Comparison of ENCODE assay signal across 31 cellular contexts in genomic region chr10:117218654-117219053, GRCh38. TPM values are rescaled to one million over a fixed set of nuclear protein-coding genes. Genes with fewer than 3 reads are reported as not detected.
DNase-seq lines count a peak whose midpoint lies in the region; ATAC-seq and TF ChIP-seq lines count a peak whose summit lies in the region.
"Had no signal": no experiment of that assay in that cellular context is flagged by ENCODE, and none has a peak within 500 bp of the region (broad histone marks: within the 10 kb centered on the region; RNA-seq: fewer than 3 reads in every experiment).

No MANE protein-coding gene starts in this region.

- intact Hi-C loops in CD14-positive monocyte (cut with micrococcal nuclease) = loop anchor here (5.0 kb wide), 2 partner anchors 104 to 1024 kb away; no protein-coding TSS in a partner anchor

- ATAC-seq in GM21717 (IDR thresholded peaks at IDR 0.05; ENCODE audit: unreplicated experiment) (no peak), GM21423 (IDR thresholded peaks at IDR 0.05; ENCODE audit: unreplicated experiment) (no peak)
- ATAC-seq: activated naive CD8-positive, alpha-beta T cell treated with anti-CD3 and anti-CD28 coated beads, Interleukin-2, amount 50 U/mL, for 24 hours; left lobe of liver; T-cell had no signal

- H2BK5ac ChIP-seq in H9 (ENCODE audit: insufficient read length, low read length) = no peak overlapping the region

- H3K4ac ChIP-seq in H9 (ENCODE audit: low read depth, low read length) = no peak overlapping the region

- H3K56ac ChIP-seq in H9 (ENCODE audit: insufficient read length, low read depth, low read length) = no peak overlapping the region

- no peak overlapping the region for H3K14ac ChIP-seq in H9 (ENCODE audit: insufficient read depth, low read length)

- H3K27me3 Mint-ChIP-seq in H9 (ENCODE audit: low read depth) (peaks cover 63% of the 10 kb centered on the region), CD14-positive monocyte (ENCODE audit: low read depth in 3 of 3) (peaks cover 30 to 59% (median 54%) of the 10 kb centered on the region in 3 donors)

- H2BK20ac ChIP-seq in H9 (ENCODE audit: low read depth, low read length, poor library complexity, severe bottlenecking) = no peak overlapping the region

- no peak overlapping the region for H4K91ac ChIP-seq in H9 (ENCODE audit: insufficient read length, low read depth, low read length)

- peaks cover 12% of the 10 kb centered on the region; the same call in 1 of the 2 replicates for H3K27me3 ChIP-seq in H9 (ENCODE audit: insufficient read depth, low read length)
- H3K27me3 ChIP-seq: testis had no signal

- no peaks in the 10 kb centered on the region for H3K79me2 ChIP-seq in H9 (ENCODE audit: insufficient read depth, low read length)

- no peak overlapping the region for H4K8ac ChIP-seq in H9 (replicated peaks; ENCODE audit: insufficient read length, low read depth, low read length)

- H3K4me2 ChIP-seq in H9 (ENCODE audit: insufficient read depth, insufficient read length, low read length) = no peak overlapping the region

- H2BK12ac ChIP-seq in H9 (ENCODE audit: insufficient read length, low read depth, low read length) = no peak overlapping the region

- peak; percentile 84 for DNase-seq in DMS 273 (lab: John Stamatoyannopoulos, UW; ENCODE audit: unreplicated experiment)
- DNase-seq in DMS 273 treated with DMSO at 0.1 percent for 48 hours (lab: John Stamatoyannopoulos, UW) = no peak
- DNase-seq in H9 = peak; percentile 50
- peak; percentile 40 for DNase-seq in OCI-M1 (lab: John Stamatoyannopoulos, UW)
- DNase-seq in myocyte (ENCODE audit: low read depth) = peak; percentile 4
- DNase-seq in CD14-positive monocyte (ENCODE audit: low spot score) = no peak
- DNase-seq: activated CD4-positive, alpha-beta T cell treated with anti-CD3 and anti-CD28 coated beads, Interleukin-2, amount 10 ng/mL, durations not matched to agents 7 days and 5 days; activated gamma-delta T cell treated with Interleukin-2 at 50 U/mL for 16 hours; activated naive CD8-positive, alpha-beta T cell treated with anti-CD3 and anti-CD28 coated beads, Interleukin-2, amount 50 U/mL, for 24 hours; activated T-cell treated with anti-CD3 and anti-CD28 coated beads, Interleukin-2, amount 50 U/mL, for 24 hours; caudate nucleus; CD4-positive, alpha-beta memory T cell; cortex of kidney; effector memory CD4-positive, alpha-beta T cell; glutamatergic neuron; NCI-H1092; NCI-H2029; NCI-H345; stimulated activated CD4-positive, alpha-beta T cell treated with anti-CD3 and anti-CD28 coated beads, Interleukin-2, amount 100 ng/mL, for 24 hours; T-cell; testis had no signal

- no peak overlapping the region for H3K27ac ChIP-seq in H9 (ENCODE audit: insufficient read length, low read depth, low read length)
- H3K27ac ChIP-seq: 22Rv1, right atrium auricular region, testis had no signal

- H3K9ac ChIP-seq in H9 (ENCODE audit: extremely low read depth, insufficient read length, low read length) = no peak overlapping the region

- no peak overlapping the region for H2AK5ac ChIP-seq in H9 (ENCODE audit: insufficient read length, low read length)

- H4K5ac ChIP-seq in H9 (ENCODE audit: insufficient read length, low read depth, low read length) = no peak overlapping the region

- no peaks in the 10 kb centered on the region for H3K79me1 ChIP-seq in H9 (ENCODE audit: insufficient read depth, low read depth, low read length, poor library complexity, severe bottlenecking)

- H3T11ph ChIP-seq in H9 (ENCODE audit: low read length) = no peak overlapping the region

- H3K27ac Mint-ChIP-seq in H9 (no peak overlapping the region), CD14-positive monocyte (no peak overlapping the region)
- H3K27ac Mint-ChIP-seq: activated CD4-positive, alpha-beta T cell treated with anti-CD3 and anti-CD28 coated beads, Interleukin-2, amount 10 ng/mL, durations not matched to agents 7 days and 5 days; activated naive CD8-positive, alpha-beta T cell treated with anti-CD3 and anti-CD28 coated beads, Interleukin-2, amount 50 U/mL, for 24 hours; activated T-cell treated with anti-CD3 and anti-CD28 coated beads, Interleukin-2, amount 50 U/mL, for 24 hours; CD4-positive, alpha-beta memory T cell; IgD-negative memory B cell; stimulated activated naive CD8-positive, alpha-beta T cell treated with anti-CD3 and anti-CD28 coated beads, Interleukin-15, Interleukin-2, amounts not matched to agents 100 ng/mL and 50 ng/mL, for 24 hours; T-cell had no signal

- TF ChIP-seq CTCF in H9 (conservative IDR thresholded peaks at IDR 0.05) (no peak), CD14-positive monocyte (IDR thresholded peaks at IDR 0.05) (no peak)

- H2AFZ ChIP-seq in H9 (ENCODE audit: low read length) = no peak overlapping the region

- H3K9me3 ChIP-seq in H9 (ENCODE audit: control insufficient read depth, low read depth, low read length) = no peaks in the 10 kb centered on the region
- H3K9me3 ChIP-seq: right atrium auricular region, testis had no signal

- H3K23me2 ChIP-seq in H9 (ENCODE audit: insufficient read length, low read depth, low read length, poor library complexity, severe bottlenecking) = peaks cover 7% of the 10 kb centered on the region

- no peak overlapping the region for H3K18ac ChIP-seq in H9 (ENCODE audit: insufficient read length, low read depth, low read length)

- no peaks in the 10 kb centered on the region for H4K20me1 ChIP-seq in H9 (ENCODE audit: control insufficient read depth, insufficient read depth, insufficient read length)

- H3K4me3 Mint-ChIP-seq in H9 = no peak overlapping the region
- peak overlapping the region in 1 of 2 donors; percentile 15 for H3K4me3 Mint-ChIP-seq in CD14-positive monocyte
- H3K4me3 Mint-ChIP-seq: activated CD4-positive, alpha-beta T cell treated with anti-CD3 and anti-CD28 coated beads, Interleukin-2, amount 10 ng/mL, durations not matched to agents 7 days and 5 days; activated naive CD8-positive, alpha-beta T cell treated with anti-CD3 and anti-CD28 coated beads, Interleukin-2, amount 50 U/mL, for 24 hours; activated T-cell treated with anti-CD3 and anti-CD28 coated beads, Interleukin-2, amount 50 U/mL, for 24 hours; stimulated activated naive CD8-positive, alpha-beta T cell treated with anti-CD3 and anti-CD28 coated beads, Interleukin-15, Interleukin-2, amounts not matched to agents 100 ng/mL and 50 ng/mL, for 24 hours had no signal

- H3K23ac ChIP-seq in H9 (ENCODE audit: insufficient read length, low read depth, low read length) = no peak overlapping the region

- no peak overlapping the region for H2BK120ac ChIP-seq in H9 (ENCODE audit: low read depth, low read length, poor library complexity, severe bottlenecking)

- H2BK15ac ChIP-seq in H9 (ENCODE audit: low read depth, low read length) = no peak overlapping the region

- H3K9me3 Mint-ChIP-seq in H9 (no peaks in the 10 kb centered on the region), CD14-positive monocyte (peaks cover 0 to 8% (median 2%) of the 10 kb centered on the region in 7 donors)
- H3K9me3 Mint-ChIP-seq: activated CD4-positive, alpha-beta T cell treated with anti-CD3 and anti-CD28 coated beads, Interleukin-2, amount 10 ng/mL, durations not matched to agents 7 days and 5 days; activated naive CD8-positive, alpha-beta T cell treated with anti-CD3 and anti-CD28 coated beads, Interleukin-2, amount 50 U/mL, for 24 hours; activated T-cell treated with anti-CD3 and anti-CD28 coated beads, Interleukin-2, amount 50 U/mL, for 24 hours; IgD-negative memory B cell; stimulated activated naive CD8-positive, alpha-beta T cell treated with anti-CD3 and anti-CD28 coated beads, Interleukin-15, Interleukin-2, amounts not matched to agents 100 ng/mL and 50 ng/mL, for 24 hours; T-cell had no signal

- no peaks in the 10 kb centered on the region; the same call in 1 of the 2 replicates for H3K4me1 ChIP-seq in H9 (ENCODE audit: insufficient read depth, low read length)

- peaks cover 18 to 34% of the 10 kb centered on the region in 2 experiments for H3K4me1 Mint-ChIP-seq in H9
- H3K4me1 Mint-ChIP-seq in CD14-positive monocyte = peaks cover 15% of the 10 kb centered on the region

- WGBS in H9 (ENCODE audit: extremely low coverage, insufficient read length, low lambda C conversion rate) = no CpG with 5 or more reads among the region's 8 CpGs

- no peaks in the 10 kb centered on the region for H3K36me3 Mint-ChIP-seq in H9 (ENCODE audit: insufficient read depth in 1 of 3, low read depth in 3 of 3)
- no peaks in the 10 kb centered on the region for H3K36me3 Mint-ChIP-seq in CD14-positive monocyte
- H3K36me3 Mint-ChIP-seq: CD4-positive, alpha-beta memory T cell; T-cell had no signal

RNA-seq across cellular contexts. Expression of gene KCNK18, which starts 21.4 kb away (rescaled TPM):
- not detected in 2 replicates for total RNA-seq in H9 (2021)
- not detected in 2 replicates for total RNA-seq in myocyte
- not detected for polyA plus RNA-seq in myocyte (2012)
- not detected for polyA plus RNA-seq in CD14-positive monocyte
- total RNA-seq: activated CD4-positive, alpha-beta T cell treated with anti-CD3 and anti-CD28 coated beads, Interleukin-2, amount 10 ng/mL, durations not matched to agents 7 days and 5 days; CD4-positive, alpha-beta memory T cell; epithelial cell of proximal tubule; left lobe of liver; right atrium auricular region; SK-MEL-5; T-cell; testis; urinary bladder had no signal
- polyA plus RNA-seq: CD4-positive, alpha-beta memory T cell; IgD-negative memory B cell; urinary bladder had no signal

RNA-seq across cellular contexts. Expression of gene SLC18A2, which starts 22.3 kb away (rescaled TPM):
- total RNA-seq in H9 (2021) (3.0 and 4.0 TPM in 2 replicates), myocyte (not detected in 2 replicates)
- polyA plus RNA-seq in myocyte (2012) = 0.03 TPM
- polyA plus RNA-seq in CD14-positive monocyte = under 1 TPM in 1 of 2 donors, not detected in 1; 0.14 TPM
- total RNA-seq: activated CD4-positive, alpha-beta T cell treated with anti-CD3 and anti-CD28 coated beads, Interleukin-2, amount 10 ng/mL, durations not matched to agents 7 days and 5 days; SK-MEL-5 had no signal

Comparison
In these comparisons a context has a peak if more than half of its experiments do, and no peak if none do; other contexts are left out.
1. DNase-seq: peak in DMS 273 (single experiment), H9 (single experiment), OCI-M1 (single experiment) and myocyte (single experiment); none in DMS 273 treated with DMSO at 0.1 percent for 48 hours (single experiment) and CD14-positive monocyte (single experiment).